Comparison of ENCODE assay signal across 17 cellular contexts in genomic region chr10:10663587-10663986, GRCh38.
DNase-seq lines count a peak whose midpoint lies in the region; ATAC-seq and TF ChIP-seq lines count a peak whose summit lies in the region.
"Had no signal": no experiment of that assay in that cellular context is flagged by ENCODE, and none has a peak within 500 bp of the region (broad histone marks: within the 10 kb centered on the region; RNA-seq: fewer than 3 reads in every experiment).

No MANE protein-coding gene starts in this region.

- no peaks in the 10 kb centered on the region for H3K36me3 ChIP-seq in mesenchymal stem cell (ENCODE audit: control insufficient read depth in 1 of 2, insufficient read depth in 2 of 2, low read depth in 1 of 2, low read length in 2 of 2)
- H3K36me3 ChIP-seq in upper lobe of right lung: no peaks in the 10 kb centered on the region
- H3K36me3 ChIP-seq in mesendoderm (ENCODE audit: control insufficient read depth, insufficient read depth, low read length): no peaks in the 10 kb centered on the region
- H3K36me3 ChIP-seq: HAP-1, Peyer's patch, SJSA1 had no signal

- no peaks in the 10 kb centered on the region for H3K79me2 ChIP-seq in mesendoderm (ENCODE audit: control insufficient read depth, insufficient read depth, low read length)

- intact Hi-C loops in Right ventricle myocardium superior (cut with DNase I) (no loop called here), cardiac septum (cut with DNase I) (loop anchor here (2.0 kb wide), 1 partner anchor 21 kb away; no protein-coding TSS in a partner anchor), upper lobe of right lung (cut with DNase I) (no loop called here)

- H3K4me1 ChIP-seq in mesenchymal stem cell (ENCODE audit: control insufficient read depth, insufficient read depth, low read depth, low read length) (no peaks in the 10 kb centered on the region), upper lobe of right lung (peaks cover 7% of the 10 kb centered on the region), mesendoderm (ENCODE audit: control insufficient read depth, low read depth, low read length) (no peaks in the 10 kb centered on the region)
- H3K4me1 ChIP-seq: Caco-2, HAP-1, Peyer's patch, SJSA1 had no signal

- no peak overlapping the region for H3K4ac ChIP-seq in mesenchymal stem cell (ENCODE audit: low read depth in 1 of 2, low read length in 2 of 2)
- H3K4ac ChIP-seq in mesendoderm (ENCODE audit: low read depth, low read length): no peak overlapping the region

- H3K4me3 ChIP-seq in choroid plexus epithelial cell (ENCODE audit: low read depth, low read length) (no peak overlapping the region), mesenchymal stem cell (ENCODE audit: insufficient read depth in 1 of 2, low read depth in 1 of 2, low read length in 2 of 2) (no peak overlapping the region), upper lobe of right lung (no peak overlapping the region), mesendoderm (ENCODE audit: low read length) (no peak overlapping the region)
- H3K4me3 ChIP-seq: HAP-1, Peyer's patch, SJSA1 had no signal

- H2BK5ac ChIP-seq in mesenchymal stem cell (ENCODE audit: low read depth, low read length, poor library complexity, severe bottlenecking): no peak overlapping the region
- no peak overlapping the region for H2BK5ac ChIP-seq in mesendoderm (ENCODE audit: low read length)

- no peak overlapping the region for H2AFZ ChIP-seq in mesenchymal stem cell (ENCODE audit: low read depth, low read length)

- H2BK15ac ChIP-seq in mesenchymal stem cell (ENCODE audit: low read depth, poor library complexity, severe bottlenecking) (no peak overlapping the region), mesendoderm (replicated peaks; ENCODE audit: low read depth) (no peak overlapping the region)

- H4K91ac ChIP-seq in mesenchymal stem cell (ENCODE audit: low read length): no peak overlapping the region

- H4K8ac ChIP-seq in mesenchymal stem cell (ENCODE audit: low read length) (no peak overlapping the region), mesendoderm (ENCODE audit: low read depth, low read length) (no peak overlapping the region)

- no CpG with 5 or more reads among the region's 3 CpGs for WGBS in mesenchymal stem cell
- WGBS in mesendoderm (ENCODE audit: extremely low coverage, insufficient coverage, low lambda C conversion rate): no CpG with 5 or more reads among the region's 3 CpGs

- no peak overlapping the region for H3K4me2 ChIP-seq in mesenchymal stem cell (ENCODE audit: low read length, poor library complexity, severe bottlenecking)
- H3K4me2 ChIP-seq in mesendoderm (ENCODE audit: low read length): no peak overlapping the region

- peak overlapping the region; percentile 14 for H3K9ac ChIP-seq in mesenchymal stem cell (ENCODE audit: low read length)
- no peak overlapping the region for H3K9ac ChIP-seq in mesendoderm (ENCODE audit: low read length)

- no peak overlapping the region for H3K56ac ChIP-seq in mesendoderm (ENCODE audit: low read length)

- H3K23ac ChIP-seq in mesenchymal stem cell (ENCODE audit: low read length in 2 of 2): no peak overlapping the region
- no peak overlapping the region for H3K23ac ChIP-seq in mesendoderm (ENCODE audit: low read length)

- ATAC-seq in Right ventricle myocardium superior (ENCODE audit: poor library complexity) (peak; percentile 47), upper lobe of right lung (no peak), GM19455 (IDR thresholded peaks at IDR 0.05; ENCODE audit: unreplicated experiment) (no peak)

- no peak overlapping the region for H2BK120ac ChIP-seq in mesenchymal stem cell (ENCODE audit: low read depth, low read length)
- no peak overlapping the region for H2BK120ac ChIP-seq in mesendoderm (ENCODE audit: low read depth, low read length)

- H3K27me3 ChIP-seq in mesenchymal stem cell (ENCODE audit: control insufficient read depth in 1 of 2, insufficient read depth in 1 of 2, low read length in 2 of 2) (no peaks in the 10 kb centered on the region), upper lobe of right lung (no peaks in the 10 kb centered on the region), mesendoderm (ENCODE audit: insufficient read depth, low read length, poor library complexity) (no peaks in the 10 kb centered on the region)
- H3K27me3 ChIP-seq: Peyer's patch, SJSA1 had no signal

- H3K14ac ChIP-seq in mesenchymal stem cell (ENCODE audit: low read length in 2 of 2): no peak overlapping the region

- TF ChIP-seq CTCF in choroid plexus epithelial cell (conservative IDR thresholded peaks at IDR 0.05; ENCODE audit: low read depth, low read length): no peak
- no peak for TF ChIP-seq CTCF in upper lobe of right lung (IDR thresholded peaks at IDR 0.05)

- no peak overlapping the region for H2BK12ac ChIP-seq in mesenchymal stem cell (ENCODE audit: low read length in 2 of 2)

- H4K5ac ChIP-seq in mesendoderm (ENCODE audit: low read length): no peak overlapping the region

- H3K9me3 ChIP-seq in mesenchymal stem cell (ENCODE audit: control insufficient read depth, low read length) (no peaks in the 10 kb centered on the region), upper lobe of right lung (no peaks in the 10 kb centered on the region)
- H3K9me3 ChIP-seq: Caco-2, HAP-1, Peyer's patch had no signal

- H2AK5ac ChIP-seq in mesenchymal stem cell (ENCODE audit: low read length, severe bottlenecking) (no peak overlapping the region), mesendoderm (ENCODE audit: low read length) (no peak overlapping the region)

- DNase-seq in Right ventricle myocardium superior (no peak), cardiac septum (ENCODE audit: low spot score) (no peak), choroid plexus epithelial cell (ENCODE audit: low read depth) (peak; percentile 22), mesenchymal stem cell (peak; percentile 30), upper lobe of right lung (no peak), activated gamma-delta T cell treated with Interleukin-2 at 50 U/mL for 16 hours (no peak), mesendoderm (no peak)
- DNase-seq: C1 segment of cervical spinal cord, Caco-2, DMS53, NCI-H1930, NCI-H2171 treated with DMSO at 0.1 percent for 48 hours, NCI-H774, Peyer's patch had no signal

- H3K79me1 ChIP-seq in mesenchymal stem cell (replicated peaks; ENCODE audit: low read length, poor library complexity, severe bottlenecking): no peaks in the 10 kb centered on the region
- no peaks in the 10 kb centered on the region for H3K79me1 ChIP-seq in mesendoderm (ENCODE audit: low read length)

- H3K27ac ChIP-seq in mesenchymal stem cell (ENCODE audit: low read length, poor library complexity, severe bottlenecking) (no peak overlapping the region), upper lobe of right lung (peak overlapping the region; percentile 51), mesendoderm (ENCODE audit: low read depth, low read length) (no peak overlapping the region)
- H3K27ac ChIP-seq: Peyer's patch, SJSA1 had no signal

- no peak overlapping the region for H3K18ac ChIP-seq in mesenchymal stem cell (ENCODE audit: low read depth in 1 of 2, low read length in 2 of 2)
- no peak overlapping the region for H3K18ac ChIP-seq in mesendoderm (ENCODE audit: low read length)

Comparison
In these comparisons a context has a peak if more than half of its experiments do, and no peak if none do; other contexts are left out.
1. DNase-seq: peak in choroid plexus epithelial cell (single experiment) and mesenchymal stem cell (single experiment); none in Right ventricle myocardium superior (single experiment), cardiac septum (single experiment), upper lobe of right lung (single experiment), activated gamma-delta T cell treated with Interleukin-2 at 50 U/mL for 16 hours (single experiment) and mesendoderm (single experiment).